In the genomic region with DNA sequence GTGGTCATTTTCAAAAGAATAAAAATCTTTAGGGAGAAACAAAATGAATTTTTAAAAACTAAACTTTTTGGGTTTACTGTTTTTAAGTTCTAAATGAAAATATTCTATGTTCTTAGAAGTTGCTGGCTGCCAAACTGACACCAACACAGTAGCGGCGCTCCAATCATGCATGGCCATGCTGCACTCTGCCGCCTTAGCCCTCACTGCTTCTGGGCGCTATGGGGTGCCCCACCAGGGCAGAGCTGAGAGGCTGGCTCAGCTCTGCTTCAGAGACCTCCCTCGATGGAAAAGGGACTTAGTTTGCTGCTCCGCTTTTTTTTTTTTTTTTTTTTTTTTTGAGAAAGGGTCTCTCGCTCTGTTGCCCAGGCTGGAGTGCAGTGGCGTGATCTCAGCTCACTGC, we compare ENCODE assay signal across 12 cellular contexts. TPM values are rescaled to one million over a fixed set of nuclear protein-coding genes. Genes with fewer than 3 reads are reported as not detected.
A peak's percentile ranks its signal among the peaks of the same experiment; 100 is the strongest.
DNase-seq lines count a peak whose midpoint lies in the region; ATAC-seq and TF ChIP-seq lines count a peak whose summit lies in the region.
"Had no signal": no experiment of that assay in that cellular context is flagged by ENCODE, and none has a peak within 500 bp of the region (broad histone marks: within the 10 kb centered on the region; RNA-seq: fewer than 3 reads in every experiment).

No MANE protein-coding gene starts in this region.

- H3K36me3 ChIP-seq in hepatocyte (replicated peaks; ENCODE audit: insufficient read depth, low read depth): no peaks in the 10 kb centered on the region
- H3K36me3 ChIP-seq in thyroid gland: no peaks in the 10 kb centered on the region

- peak overlapping the region; percentile 86 for H3K27ac Mint-ChIP-seq in activated T-cell treated with anti-CD3 and anti-CD28 coated beads, Interleukin-2, amount 50 U/mL, for 24 hours
- peak overlapping the region; percentile 22 to 28 for H3K27ac Mint-ChIP-seq in T-cell

- peaks cover 98% of the 10 kb centered on the region for H4K20me1 ChIP-seq in hepatocyte (ENCODE audit: insufficient read depth, poor library complexity, severe bottlenecking)

- peaks cover 60% of the 10 kb centered on the region for H3K4me1 ChIP-seq in hepatocyte (ENCODE audit: insufficient read depth)
- H3K4me1 ChIP-seq in thyroid gland: peaks cover 62 to 83% of the 10 kb centered on the region in 2 donors

- H3K4me3 ChIP-seq in hepatocyte (no peak overlapping the region), thyroid gland (replicated peaks in 1 of 3) (no peak overlapping the region)

- peaks cover 98% of the 10 kb centered on the region for H3K79me2 ChIP-seq in hepatocyte

- no peaks in the 10 kb centered on the region for H3K9me3 ChIP-seq in hepatocyte (ENCODE audit: low read depth)
- H3K9me3 ChIP-seq in thyroid gland: no peaks in the 10 kb centered on the region

- no peak for TF ChIP-seq POLR2A in thyroid gland (IDR thresholded peaks at IDR 0.05)

- POLR2A ChIA-PET in T-cell (lab: Charles Lee): interaction anchor here (0.6 to 1.6 kb wide), 6 partner anchors 9 to 54 kb away, joined by 3 to 10 read pairs (median 4); no protein-coding TSS in a partner anchor

- no peaks in the 10 kb centered on the region for H3K9me2 ChIP-seq in hepatocyte (replicated peaks; ENCODE audit: insufficient read depth)

- H3K27me3 Mint-ChIP-seq in activated T-cell treated with anti-CD3 and anti-CD28 coated beads, Interleukin-2, amount 50 U/mL, for 24 hours: no peaks in the 10 kb centered on the region
- H3K27me3 Mint-ChIP-seq in activated T-cell treated with anti-CD3 and anti-CD28 coated beads, Interleukin-2, amount 50 U/mL, for 4 hours (ENCODE audit: low read depth): no peaks in the 10 kb centered on the region
- H3K27me3 Mint-ChIP-seq in T-cell: no peaks in the 10 kb centered on the region

- no peak for TF ChIP-seq CTCF in hepatocyte (IDR thresholded peaks at IDR 0.05; ENCODE audit: poor library complexity)
- TF ChIP-seq CTCF in thyroid gland (IDR thresholded peaks at IDR 0.05): no peak

- H2AFZ ChIP-seq in hepatocyte: no peak overlapping the region

- peak overlapping the region; percentile 32 for H3K4me2 ChIP-seq in hepatocyte

- WGBS in hepatocyte (ENCODE audit: low lambda C conversion rate, missing lambda C conversion rate): 93% methylated on average over 8 of the region's 8 CpGs
- WGBS in thyroid gland, 2 donors: 54 to 62% methylated on average over 8 of the region's 8 CpGs

- H3K4me1 Mint-ChIP-seq in activated T-cell treated with anti-CD3 and anti-CD28 coated beads, Interleukin-2, amount 50 U/mL, for 24 hours (ENCODE audit: low read depth): peaks cover 92% of the 10 kb centered on the region
- H3K4me1 Mint-ChIP-seq in activated T-cell treated with anti-CD3 and anti-CD28 coated beads, Interleukin-2, amount 50 U/mL, for 4 hours (ENCODE audit: low read depth): peaks cover 91% of the 10 kb centered on the region
- peaks cover 92 to 95% (median 92%) of the 10 kb centered on the region in 3 donors for H3K4me1 Mint-ChIP-seq in T-cell

- ATAC-seq in activated T-cell treated with anti-CD3 and anti-CD28 coated beads, Interleukin-2, amount 50 U/mL, for 4 hours: no peak
- ATAC-seq in T-cell (replicated peaks in 1 of 4) (no peak), HG02970 (IDR thresholded peaks at IDR 0.05; ENCODE audit: low FRiP score, unreplicated experiment) (no peak), GM21360 (IDR thresholded peaks at IDR 0.05; ENCODE audit: unreplicated experiment) (no peak)

- CTCF ChIA-PET in T-cell (lab: Charles Lee): interaction anchor here (0.6 kb wide), 2 partner anchors 137 to 174 kb away, joined by 3 to 6 read pairs; no protein-coding TSS in a partner anchor

- H3K4me3 Mint-ChIP-seq in activated T-cell treated with anti-CD3 and anti-CD28 coated beads, Interleukin-2, amount 50 U/mL, for 24 hours: no peak overlapping the region
- no peak overlapping the region for H3K4me3 Mint-ChIP-seq in activated T-cell treated with anti-CD3 and anti-CD28 coated beads, Interleukin-2, amount 50 U/mL, for 4 hours
- peak overlapping the region in 1 of 3 donors; percentile 33 for H3K4me3 Mint-ChIP-seq in T-cell

- intact Hi-C loops in thyroid gland (cut with DNase I): no loop called here

- DNase-seq in activated T-cell treated with anti-CD3 and anti-CD28 coated beads, Interleukin-2, amount 50 U/mL, for 24 hours: no peak
- no peak for DNase-seq in activated T-cell treated with anti-CD3 and anti-CD28 coated beads, Interleukin-2, amount 50 U/mL, for 4 hours
- no peak for DNase-seq in T-cell
- no peak for DNase-seq in hepatocyte (ENCODE audit: low spot score)
- DNase-seq in thyroid gland: peak; percentile 70 to 77
- no peak for DNase-seq in stimulated activated CD4-positive, alpha-beta T cell treated with anti-CD3 and anti-CD28 coated beads, Interleukin-1b, Interleukin-23, amount 100 ng/mL, for 48 hours
- DNase-seq: effector CD8-positive, alpha-beta T cell; NCI-H1105; T-helper 9 cell had no signal

- no peaks in the 10 kb centered on the region for H3K27me3 ChIP-seq in hepatocyte
- H3K27me3 ChIP-seq in thyroid gland: no peaks in the 10 kb centered on the region

- H3K9me3 Mint-ChIP-seq in activated T-cell treated with anti-CD3 and anti-CD28 coated beads, Interleukin-2, amount 50 U/mL, for 24 hours: no peaks in the 10 kb centered on the region
- no peaks in the 10 kb centered on the region for H3K9me3 Mint-ChIP-seq in activated T-cell treated with anti-CD3 and anti-CD28 coated beads, Interleukin-2, amount 50 U/mL, for 4 hours
- H3K9me3 Mint-ChIP-seq in T-cell: no peaks in the 10 kb centered on the region

- peaks cover 83% of the 10 kb centered on the region for H3K36me3 Mint-ChIP-seq in activated T-cell treated with anti-CD3 and anti-CD28 coated beads, Interleukin-2, amount 50 U/mL, for 24 hours (ENCODE audit: low read depth)
- peaks cover 29% of the 10 kb centered on the region for H3K36me3 Mint-ChIP-seq in activated T-cell treated with anti-CD3 and anti-CD28 coated beads, Interleukin-2, amount 50 U/mL, for 4 hours (ENCODE audit: insufficient read depth)
- H3K36me3 Mint-ChIP-seq in T-cell: peaks cover 39% of the 10 kb centered on the region

- peak overlapping the region; percentile 53 for H3K27ac ChIP-seq in hepatocyte
- peak overlapping the region; percentile 2 to 70 (median 67) for H3K27ac ChIP-seq in thyroid gland
- H3K27ac ChIP-seq: HL-60 had no signal

RNA-seq across cellular contexts. Expression of a gene that starts 20.9 kb away (rescaled TPM):
- 100 to 1,000 TPM; 315 to 327 (median 324) TPM for total RNA-seq in activated T-cell treated with anti-CD3 and anti-CD28 coated beads, Interleukin-2, amount 50 U/mL, for 4 hours
- 100 to 1,000 TPM; 176 to 286 (median 272) TPM for total RNA-seq in T-cell
- 395 and 399 TPM in 2 replicates for total RNA-seq in hepatocyte
- 616 and 623 TPM in 2 replicates for polyA plus RNA-seq in hepatocyte
- total RNA-seq in thyroid gland: 100 to 1,000 TPM; 221 to 412 (median 339) TPM

Comparison
In these comparisons a context has a peak if more than half of its experiments do, and no peak if none do; other contexts are left out.
1. DNase-seq: peak in thyroid gland (2 of 2); none in activated T-cell treated with anti-CD3 and anti-CD28 coated beads, Interleukin-2, amount 50 U/mL, for 24 hours (single experiment), activated T-cell treated with anti-CD3 and anti-CD28 coated beads, Interleukin-2, amount 50 U/mL, for 4 hours (single experiment), T-cell (0 of 34), hepatocyte (single experiment) and stimulated activated CD4-positive, alpha-beta T cell treated with anti-CD3 and anti-CD28 coated beads, Interleukin-1b, Interleukin-23, amount 100 ng/mL, for 48 hours (single experiment).